In the genomic region with DNA sequence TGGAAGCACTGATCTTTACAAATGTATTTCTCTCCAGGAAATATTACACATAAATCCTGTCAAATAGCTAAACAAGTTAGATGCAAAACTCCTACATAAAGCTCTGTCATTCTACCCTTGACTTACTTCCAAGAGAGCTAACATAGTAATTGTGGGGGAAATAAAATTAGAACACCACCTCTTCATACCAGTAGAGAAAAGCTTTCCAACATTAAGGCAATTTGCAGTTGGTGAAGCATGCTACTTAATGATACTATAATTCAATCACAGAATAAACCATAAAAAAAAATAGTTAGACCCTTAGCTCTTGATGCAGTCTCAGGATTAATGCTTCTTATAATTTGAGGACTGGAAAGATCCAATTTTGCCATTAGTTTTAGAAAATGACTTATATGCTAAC, we compare ENCODE assay signal across 20 cellular contexts.
"Had no signal": no experiment of that assay in that cellular context is flagged by ENCODE, and none has a peak within 500 bp of the region (broad histone marks: within the 10 kb centered on the region; RNA-seq: fewer than 3 reads in every experiment).

No MANE protein-coding gene starts in this region.

- H3K4me1 ChIP-seq: left ventricle myocardium inferior, lower lobe of right lung, parathyroid adenoma, prostate gland, right lobe of liver, tibial nerve, upper lobe of right lung, vagina had no signal

- H3K36me3 Mint-ChIP-seq: memory B cell; natural killer cell treated with Interleukin-12 subunit alpha and Interleukin-12 subunit beta and Interleukin-15 and Interleukin-18, amount 100 ng/mL, for 72 hours; stimulated activated memory B cell treated with anti-CD40 and anti-IgM and Interleukin-4, amounts not matched to agents 10 μg/mL and 1 μg/mL and 100 μg/mL, for 72 hours had no signal

- H3K4me3 Mint-ChIP-seq: memory B cell; natural killer cell treated with Interleukin-12 subunit alpha and Interleukin-12 subunit beta and Interleukin-15 and Interleukin-18, amount 100 ng/mL, for 72 hours; stimulated activated memory B cell treated with anti-CD40 and anti-IgM and Interleukin-4, amounts not matched to agents 10 μg/mL and 1 μg/mL and 100 μg/mL, for 72 hours; stimulated activated naive CD8-positive, alpha-beta T cell treated with anti-CD3 and anti-CD28 coated beads, Interleukin-15, Interleukin-2, amounts not matched to agents 100 ng/mL and 50 ng/mL, for 24 hours had no signal

- H3K9me3 ChIP-seq: left ventricle myocardium inferior, lower lobe of right lung, prostate gland, right lobe of liver, tibial nerve, upper lobe of right lung, vagina had no signal

- H3K27ac Mint-ChIP-seq: memory B cell; natural killer cell treated with Interleukin-12 subunit alpha and Interleukin-12 subunit beta and Interleukin-15 and Interleukin-18, amount 100 ng/mL, for 72 hours; stimulated activated memory B cell treated with anti-CD40 and anti-IgM and Interleukin-4, amounts not matched to agents 10 μg/mL and 1 μg/mL and 100 μg/mL, for 72 hours; stimulated activated naive CD8-positive, alpha-beta T cell treated with anti-CD3 and anti-CD28 coated beads, Interleukin-15, Interleukin-2, amounts not matched to agents 100 ng/mL and 50 ng/mL, for 24 hours had no signal

- H3K36me3 ChIP-seq: left ventricle myocardium inferior, lower lobe of right lung, prostate gland, right lobe of liver, tibial nerve, upper lobe of right lung, vagina had no signal

- DNase-seq: effector memory CD4-positive, alpha-beta T cell; glutamatergic neuron; left cardiac atrium; left ventricle myocardium inferior; lower lobe of right lung; midbrain; occipital lobe; retina; right lobe of liver; stimulated activated CD4-positive, alpha-beta T cell treated with anti-CD3 and anti-CD28 coated beads, Interleukin-4, amount 100 ng/mL, for 24 hours; upper lobe of right lung had no signal

- H3K9me3 Mint-ChIP-seq: natural killer cell treated with Interleukin-12 subunit alpha and Interleukin-12 subunit beta and Interleukin-15 and Interleukin-18, amount 100 ng/mL, for 72 hours; stimulated activated naive CD8-positive, alpha-beta T cell treated with anti-CD3 and anti-CD28 coated beads, Interleukin-15, Interleukin-2, amounts not matched to agents 100 ng/mL and 50 ng/mL, for 24 hours had no signal

- H3K27ac ChIP-seq: left ventricle myocardium inferior, lower lobe of right lung, parathyroid adenoma, prostate gland, right lobe of liver, tibial nerve, upper lobe of right lung, vagina had no signal

- H3K27me3 ChIP-seq: right lobe of liver, tibial nerve, upper lobe of right lung, vagina had no signal

- ATAC-seq: esophagus mucosa; left cardiac atrium; lower lobe of right lung; natural killer cell treated with Interleukin-12 subunit alpha and Interleukin-12 subunit beta and Interleukin-15 and Interleukin-18, amount 100 ng/mL, for 72 hours; right lobe of liver; stimulated activated memory B cell treated with anti-CD40 and anti-IgM and Interleukin-4, amounts not matched to agents 10 μg/mL and 1 μg/mL and 100 μg/mL, for 72 hours; upper lobe of right lung had no signal

- H3K27me3 Mint-ChIP-seq: memory B cell; natural killer cell treated with Interleukin-12 subunit alpha and Interleukin-12 subunit beta and Interleukin-15 and Interleukin-18, amount 100 ng/mL, for 72 hours; stimulated activated memory B cell treated with anti-CD40 and anti-IgM and Interleukin-4, amounts not matched to agents 10 μg/mL and 1 μg/mL and 100 μg/mL, for 72 hours; stimulated activated naive CD8-positive, alpha-beta T cell treated with anti-CD3 and anti-CD28 coated beads, Interleukin-15, Interleukin-2, amounts not matched to agents 100 ng/mL and 50 ng/mL, for 24 hours had no signal

- H3K4me1 Mint-ChIP-seq: memory B cell; stimulated activated memory B cell treated with anti-CD40 and anti-IgM and Interleukin-4, amounts not matched to agents 10 μg/mL and 1 μg/mL and 100 μg/mL, for 72 hours had no signal

- H3K4me3 ChIP-seq: left ventricle myocardium inferior, lower lobe of right lung, prostate gland, right lobe of liver, tibial nerve, upper lobe of right lung, vagina had no signal
